In the genomic region with DNA sequence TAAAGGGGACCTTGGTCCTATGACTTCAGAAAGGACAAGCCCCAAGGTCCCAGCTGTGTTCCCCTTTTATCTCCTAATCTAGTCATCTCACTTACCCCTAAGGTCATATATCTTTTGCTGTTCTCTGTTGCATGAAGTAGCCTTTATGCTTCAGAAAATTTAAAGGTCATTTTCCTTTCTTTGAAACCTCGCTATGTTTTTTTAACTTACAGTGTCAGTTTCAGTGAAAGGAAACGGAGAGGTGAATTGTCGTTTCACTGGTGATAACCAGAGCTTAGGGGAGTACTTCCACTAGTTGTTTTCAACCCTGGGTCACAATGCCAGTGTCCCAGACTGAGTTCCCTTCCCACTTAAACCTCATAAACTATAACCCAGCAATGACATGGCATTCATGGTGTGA, we compare ENCODE assay signal across 22 cellular contexts.
A peak's percentile ranks its signal among the peaks of the same experiment; 100 is the strongest.
DNase-seq lines count a peak whose midpoint lies in the region; ATAC-seq lines count a peak whose summit lies in the region.
"Had no signal": no experiment of that assay in that cellular context is flagged by ENCODE, and none has a peak within 500 bp of the region (broad histone marks: within the 10 kb centered on the region; RNA-seq: fewer than 3 reads in every experiment).

No MANE protein-coding gene starts in this region.

- ATAC-seq in GM19043 (IDR thresholded peaks at IDR 0.05; ENCODE audit: low read depth, unreplicated experiment) (peak; percentile 40), HG02798 (IDR thresholded peaks at IDR 0.05; ENCODE audit: poor library complexity, unreplicated experiment) (peak; percentile 33), HG03469 (IDR thresholded peaks at IDR 0.05; ENCODE audit: unreplicated experiment) (peak; percentile 36)
- ATAC-seq in stimulated activated naive B cell treated with anti-CD40 and anti-IgM and Interleukin-4, amounts not matched to agents 10 μg/mL and 1 μg/mL and 100 μg/mL, for 72 hours (replicated peaks) = peak; percentile 85 to 89
- ATAC-seq: left lobe of liver had no signal

- peaks cover 0 to 5% of the 10 kb centered on the region in 2 donors for H3K9me3 Mint-ChIP-seq in stimulated activated naive B cell treated with anti-CD40 and anti-IgM and Interleukin-4, amounts not matched to agents 10 μg/mL and 1 μg/mL and 100 μg/mL, for 72 hours
- H3K9me3 Mint-ChIP-seq: activated B cell treated with CpG ODN at 0.5 μM for 24 hours, neural progenitor cell had no signal

- H3K4me1 Mint-ChIP-seq in stimulated activated naive B cell treated with anti-CD40 and anti-IgM and Interleukin-4, amounts not matched to agents 10 μg/mL and 1 μg/mL and 100 μg/mL, for 72 hours = peaks cover 2 to 6% of the 10 kb centered on the region in 2 donors

- H3K4me3 Mint-ChIP-seq in stimulated activated naive B cell treated with anti-CD40 and anti-IgM and Interleukin-4, amounts not matched to agents 10 μg/mL and 1 μg/mL and 100 μg/mL, for 72 hours = peak overlapping the region in 1 of 2 donors; percentile 7
- H3K4me3 Mint-ChIP-seq: activated B cell treated with CpG ODN at 0.5 μM for 24 hours, memory B cell, neural progenitor cell had no signal

- no peaks in the 10 kb centered on the region for H3K36me3 Mint-ChIP-seq in stimulated activated naive B cell treated with anti-CD40 and anti-IgM and Interleukin-4, amounts not matched to agents 10 μg/mL and 1 μg/mL and 100 μg/mL, for 72 hours
- H3K36me3 Mint-ChIP-seq: memory B cell, neural progenitor cell had no signal

- H3K27ac Mint-ChIP-seq in stimulated activated naive B cell treated with anti-CD40 and anti-IgM and Interleukin-4, amounts not matched to agents 10 μg/mL and 1 μg/mL and 100 μg/mL, for 72 hours = peak overlapping the region; percentile 56
- H3K27ac Mint-ChIP-seq: activated B cell treated with CpG ODN at 0.5 μM for 24 hours, memory B cell, neural progenitor cell had no signal

- peaks cover 0 to 6% of the 10 kb centered on the region in 2 donors for H3K27me3 Mint-ChIP-seq in stimulated activated naive B cell treated with anti-CD40 and anti-IgM and Interleukin-4, amounts not matched to agents 10 μg/mL and 1 μg/mL and 100 μg/mL, for 72 hours

- no peak for DNase-seq in stimulated activated naive B cell treated with anti-CD40 and anti-IgM and Interleukin-4, amounts not matched to agents 10 μg/mL and 1 μg/mL and 100 μg/mL, for 72 hours
- DNase-seq in mucosa of gallbladder (ENCODE audit: low spot score) (no peak), occipital lobe (lab: John Stamatoyannopoulos, UW) (no peak), NOMO-1 treated with dmso at 0.1 percent for 144 hours (lab: John Stamatoyannopoulos, UW; ENCODE audit: unreplicated experiment) (no peak)
- DNase-seq: activated B cell treated with CpG ODN at 0.5 μM for 24 hours; activated naive CD4-positive, alpha-beta T cell treated with Interleukin-2 at 50 U/mL for 16 hours; COR-L47; DMS53; IMR-90; NCI-H1105 treated with DMSO at 0.1 percent for 48 hours; NCI-H2081; NCI-H345; NCI-H82; sigmoid colon; stimulated activated naive CD4-positive, alpha-beta T cell treated with Interleukin-2 at 50 U/mL for 16 hours; T-helper 1 cell had no signal

Comparison
In these comparisons a context has a peak if more than half of its experiments do, and no peak if none do; other contexts are left out.
1. ATAC-seq: peak in every context shown above with its lines; median percentile 87 in stimulated activated naive B cell treated with anti-CD40 and anti-IgM and Interleukin-4, amounts not matched to agents 10 μg/mL and 1 μg/mL and 100 μg/mL, for 72 hours; 40 in GM19043; 36 in HG03469; 33 in HG02798.